Comparison of ENCODE assay signal across 19 cellular contexts in genomic region chr4:119132306-119132705, GRCh38. TPM values are rescaled to one million over a fixed set of nuclear protein-coding genes. Genes with fewer than 3 reads are reported as not detected.
DNase-seq lines count a peak whose midpoint lies in the region; ATAC-seq, FAIRE-seq and TF ChIP-seq lines count a peak whose summit lies in the region.
"Had no signal": no experiment of that assay in that cellular context is flagged by ENCODE, and none has a peak within 500 bp of the region (broad histone marks: within the 10 kb centered on the region; RNA-seq: fewer than 3 reads in every experiment).

No MANE protein-coding gene starts in this region.

- CTCF ChIA-PET in activated naive CD4-positive, alpha-beta T cell treated with anti-CD3 and anti-CD28 coated beads for 36 hours (lab: Charles Lee): no interaction called here

- H3K36me3 Mint-ChIP-seq in astrocyte (ENCODE audit: low read depth, unreplicated experiment): no peaks in the 10 kb centered on the region
- no peaks in the 10 kb centered on the region for H3K36me3 Mint-ChIP-seq in activated naive CD4-positive, alpha-beta T cell treated with anti-CD3 and anti-CD28 coated beads for 36 hours (ENCODE audit: low read depth)
- H3K36me3 Mint-ChIP-seq: T-cell had no signal

- intact Hi-C loops in Right ventricle myocardium inferior (cut with DNase I) (no loop called here), cardiac septum (cut with DNase I) (loop anchor here (5.0 kb wide), 2 partner anchors 35 to 80 kb away; partner anchors contain the start of gene USP53), right cardiac atrium (cut with DNase I) (loop anchor here in 1 of 4 donors (10.0 kb wide), 1 partner anchor 88 kb away; no protein-coding TSS in a partner anchor)
- intact Hi-C loops in activated naive CD4-positive, alpha-beta T cell treated with anti-CD3 and anti-CD28 coated beads for 36 hours (cut with micrococcal nuclease): no loop called here

- TF ChIP-seq CTCF in astrocyte (IDR thresholded peaks at IDR 0.05; ENCODE audit: insufficient read depth, low read depth, low read length): no peak

- no peaks in the 10 kb centered on the region for H3K27me3 Mint-ChIP-seq in astrocyte (ENCODE audit: low read depth, unreplicated experiment)
- H3K27me3 Mint-ChIP-seq in activated naive CD4-positive, alpha-beta T cell treated with anti-CD3 and anti-CD28 coated beads for 36 hours (ENCODE audit: low read depth): no peaks in the 10 kb centered on the region

- no peak for DNase-seq in Right ventricle myocardium inferior (ENCODE audit: missing footprints)
- no peak for DNase-seq in cardiac septum (ENCODE audit: low spot score)
- DNase-seq in astrocyte (ENCODE audit: low read depth): peak; percentile 14
- peak in 1 of 3 donors; percentile 16 for DNase-seq in right cardiac atrium
- no peak for DNase-seq in stimulated activated CD8-positive, alpha-beta memory T cell treated with anti-CD3 and anti-CD28 coated beads, Interleukin-4, amount 100 ng/mL, for 48 hours
- DNase-seq in HUDEP-2 (lab: John Stamatoyannopoulos, UW; ENCODE audit: unreplicated experiment in 76 of 76): no peak
- no peak for DNase-seq in activated naive CD4-positive, alpha-beta T cell treated with anti-CD3 and anti-CD28 coated beads for 36 hours
- DNase-seq: 8988T; activated naive CD4-positive, alpha-beta T cell; lower lobe of right lung; NCI-H2029; NCI-H446 treated with DMSO at 0.1 percent for 48 hours; stimulated activated CD4-positive, alpha-beta T cell treated with anti-CD3 and anti-CD28 coated beads, Interleukin-4, amount 100 ng/mL, for 4 hours; T-cell had no signal

- no peak overlapping the region for H3K4me2 ChIP-seq in astrocyte (ENCODE audit: low read length)
- H3K4me2 ChIP-seq: BLaER1 treated with 17β-estradiol and CSF1 and Interleukin-3, amounts not matched to agents 10 nM and 100 nM had no signal

- H3K9me3 ChIP-seq in astrocyte (ENCODE audit: insufficient read depth, low read depth, low read length) (no peaks in the 10 kb centered on the region), right cardiac atrium (ENCODE audit: control insufficient read depth, low read length) (no peaks in the 10 kb centered on the region), subcutaneous abdominal adipose tissue (ENCODE audit: control insufficient read depth in 5 of 5, low read length in 5 of 5) (no peaks in the 10 kb centered on the region)
- H3K9me3 ChIP-seq: BLaER1 treated with 17β-estradiol and CSF1 and Interleukin-3, amounts not matched to agents 10 nM and 100 nM; lower lobe of right lung; thoracic aorta had no signal

- H3K9ac ChIP-seq in astrocyte (ENCODE audit: low read length) (no peak overlapping the region), subcutaneous abdominal adipose tissue (ENCODE audit: low read length in 5 of 5) (peak overlapping the region in 3 of 5 donors; percentile 6 to 50 (median 42))
- H3K9ac ChIP-seq: BLaER1 treated with 17β-estradiol and CSF1 and Interleukin-3, amounts not matched to agents 10 nM and 100 nM had no signal

- H3K4me3 Mint-ChIP-seq in astrocyte (ENCODE audit: unreplicated experiment): no peak overlapping the region
- no peak overlapping the region for H3K4me3 Mint-ChIP-seq in activated naive CD4-positive, alpha-beta T cell treated with anti-CD3 and anti-CD28 coated beads for 36 hours
- H3K4me3 Mint-ChIP-seq: T-cell had no signal

- H3K36me3 ChIP-seq in astrocyte (ENCODE audit: insufficient read depth, low read length) (no peaks in the 10 kb centered on the region), subcutaneous abdominal adipose tissue (ENCODE audit: control insufficient read depth in 5 of 5, insufficient read depth in 5 of 5, low read length in 5 of 5) (no peaks in the 10 kb centered on the region)
- H3K36me3 ChIP-seq: BLaER1 treated with 17β-estradiol and CSF1 and Interleukin-3, amounts not matched to agents 10 nM and 100 nM; lower lobe of right lung; thoracic aorta had no signal

- H3K27ac Mint-ChIP-seq in astrocyte (ENCODE audit: unreplicated experiment): no peak overlapping the region
- H3K27ac Mint-ChIP-seq in activated naive CD4-positive, alpha-beta T cell treated with anti-CD3 and anti-CD28 coated beads for 36 hours: no peak overlapping the region
- H3K27ac Mint-ChIP-seq: T-cell had no signal

- peak; percentile 55 for FAIRE-seq in astrocyte (lab: Jason Lieb, UNC)
- FAIRE-seq: colon had no signal

- H3K9me3 Mint-ChIP-seq in astrocyte (ENCODE audit: unreplicated experiment): peaks cover 3% of the 10 kb centered on the region
- H3K9me3 Mint-ChIP-seq in activated naive CD4-positive, alpha-beta T cell treated with anti-CD3 and anti-CD28 coated beads for 36 hours: no peaks in the 10 kb centered on the region
- H3K9me3 Mint-ChIP-seq: T-cell had no signal

- no peaks in the 10 kb centered on the region for H3K79me2 ChIP-seq in astrocyte (ENCODE audit: insufficient read depth, low read length)

- H3K27ac ChIP-seq in astrocyte (ENCODE audit: low read depth, low read length): no peak overlapping the region
- H3K27ac ChIP-seq in right cardiac atrium (ENCODE audit: low read length): peak overlapping the region; percentile 6
- H3K27ac ChIP-seq in subcutaneous abdominal adipose tissue (ENCODE audit: low read depth, low read length): peak overlapping the region; percentile 93
- H3K27ac ChIP-seq: BLaER1 treated with 17β-estradiol and CSF1 and Interleukin-3, amounts not matched to agents 10 nM and 100 nM; lower lobe of right lung had no signal

- H2AFZ ChIP-seq in astrocyte (ENCODE audit: low read depth, low read length): no peak overlapping the region

- peaks cover 11% of the 10 kb centered on the region for H3K4me1 Mint-ChIP-seq in astrocyte (ENCODE audit: low read depth, unreplicated experiment)
- H3K4me1 Mint-ChIP-seq in activated naive CD4-positive, alpha-beta T cell treated with anti-CD3 and anti-CD28 coated beads for 36 hours (ENCODE audit: low read depth): peaks cover under 1% of the 10 kb centered on the region

- peak; percentile 30 for ATAC-seq in Right ventricle myocardium inferior
- ATAC-seq in right cardiac atrium: peak; percentile 20 to 28
- ATAC-seq: lower lobe of right lung, T-cell had no signal

- 59% methylated on average over 5 of the region's 5 CpGs for WGBS in right cardiac atrium

- H4K20me1 ChIP-seq in astrocyte (ENCODE audit: insufficient read depth, low read length): no peaks in the 10 kb centered on the region
- H4K20me1 ChIP-seq: BLaER1 treated with 17β-estradiol and CSF1 and Interleukin-3, amounts not matched to agents 10 nM and 100 nM had no signal

- H3K4me1 ChIP-seq in astrocyte (ENCODE audit: insufficient read depth, low read length) (no peaks in the 10 kb centered on the region), right cardiac atrium (ENCODE audit: control insufficient read depth, insufficient read depth, low read length) (peaks cover 9% of the 10 kb centered on the region), subcutaneous abdominal adipose tissue (ENCODE audit: control insufficient read depth in 5 of 5, insufficient read depth in 5 of 5, low read length in 5 of 5) (peaks cover 2 to 28% (median 13%) of the 10 kb centered on the region in 5 donors)
- H3K4me1 ChIP-seq: lower lobe of right lung had no signal

- no peak overlapping the region for H3K4me3 ChIP-seq in astrocyte (ENCODE audit: insufficient read depth, low read depth, low read length)
- no peak overlapping the region for H3K4me3 ChIP-seq in right cardiac atrium (ENCODE audit: low read length)
- H3K4me3 ChIP-seq in subcutaneous abdominal adipose tissue (ENCODE audit: low read depth in 1 of 5, low read length in 5 of 5): no peak overlapping the region
- H3K4me3 ChIP-seq: BLaER1 treated with 17β-estradiol and CSF1 and Interleukin-3, amounts not matched to agents 10 nM and 100 nM; lower lobe of right lung; thoracic aorta had no signal

- H3K27me3 ChIP-seq in astrocyte (ENCODE audit: insufficient read depth, low read length): no peaks in the 10 kb centered on the region
- no peaks in the 10 kb centered on the region for H3K27me3 ChIP-seq in right cardiac atrium (ENCODE audit: control insufficient read depth, insufficient read depth)
- no peaks in the 10 kb centered on the region for H3K27me3 ChIP-seq in subcutaneous abdominal adipose tissue (ENCODE audit: control insufficient read depth in 5 of 5, insufficient read depth in 4 of 5, low read length in 5 of 5)
- H3K27me3 ChIP-seq: BLaER1 treated with 17β-estradiol and CSF1 and Interleukin-3, amounts not matched to agents 10 nM and 100 nM had no signal

RNA-seq across cellular contexts. Expression of gene MYOZ2, which starts 3.3 kb away (rescaled TPM):
- total RNA-seq in Right ventricle myocardium inferior (748 TPM), cardiac septum (727 TPM), astrocyte (0.24 and 1.1 TPM in 2 replicates), right cardiac atrium (100 to 1,000 TPM; 506 to 683 (median 614) TPM)
- polyA plus RNA-seq in right cardiac atrium: 709 TPM
- not detected for total RNA-seq in activated naive CD4-positive, alpha-beta T cell treated with anti-CD3 and anti-CD28 coated beads for 36 hours
- total RNA-seq: lower lobe of right lung, osteocyte, T-cell had no signal

Comparison
In these comparisons a context has a peak if more than half of its experiments do, and no peak if none do; other contexts are left out.
1. RNA of gene MYOZ2, which starts 3.3 kb away (total RNA-seq): 748 TPM in Right ventricle myocardium inferior (single experiment), 727 TPM in cardiac septum (single experiment) and 506 to 683 TPM in right cardiac atrium; 0.24 to 1.1 TPM in astrocyte and not detected in activated naive CD4-positive, alpha-beta T cell treated with anti-CD3 and anti-CD28 coated beads for 36 hours; every median in the first group is over 100 times any median in the second.